ENCODE assay signal across 7 cellular contexts in the genomic region with DNA sequence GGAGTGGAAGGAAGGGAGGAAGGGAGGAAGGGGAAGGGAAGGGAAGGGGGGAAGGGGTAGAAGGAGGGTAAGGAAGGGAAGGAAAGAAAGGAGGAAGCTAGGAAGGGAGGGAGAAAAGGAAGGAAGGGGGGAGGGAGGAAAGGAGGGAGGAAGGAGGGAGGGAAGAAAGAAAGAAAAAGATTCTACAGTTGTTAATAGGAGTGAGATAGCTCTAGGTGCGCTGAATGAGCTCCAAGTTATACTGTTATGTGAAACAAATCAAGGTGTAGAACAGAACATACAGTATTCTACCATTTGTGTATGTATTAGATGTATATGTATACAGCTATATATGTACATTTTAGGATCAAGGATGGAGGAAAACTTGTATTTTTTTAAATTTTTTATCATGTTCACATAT.
"Had no signal": no experiment of that assay in that cellular context is flagged by ENCODE, and none has a peak within 500 bp of the region (broad histone marks: within the 10 kb centered on the region; RNA-seq: fewer than 3 reads in every experiment).

No MANE protein-coding gene starts in this region.

- H3K9me3 ChIP-seq: HAP-1 had no signal

- H3K4me3 ChIP-seq: GM23248, HAP-1 had no signal

- DNase-seq: GM23248, GOT3, H7, KG1 had no signal

- H3K27ac ChIP-seq: GM23248 had no signal

- FAIRE-seq: HTR-8/SVneo had no signal

- H3K9ac ChIP-seq: GM23248 had no signal

- ATAC-seq: HCT116 had no signal

- H3K36me3 ChIP-seq: HAP-1 had no signal
